20 cellular contexts compared by ENCODE assay signal in genomic region chr3:25727316-25727715, GRCh38.
"Had no signal": no experiment of that assay in that cellular context is flagged by ENCODE, and none has a peak within 500 bp of the region (broad histone marks: within the 10 kb centered on the region; RNA-seq: fewer than 3 reads in every experiment).

No MANE protein-coding gene starts in this region.

- H3K9me3 Mint-ChIP-seq: memory B cell, naive B cell, nephron had no signal

- ATAC-seq: esophagus mucosa, heart right ventricle, left lobe of liver, sciatic nerve had no signal

- H3K9ac ChIP-seq: parathyroid adenoma had no signal

- H3K27ac Mint-ChIP-seq: memory B cell, nephron had no signal

- H3K36me3 ChIP-seq: thoracic aorta had no signal

- H3K4me3 ChIP-seq: heart right ventricle, skin epidermis, stomach, thoracic aorta had no signal

- H3K9me3 ChIP-seq: heart right ventricle, stomach, thoracic aorta had no signal

- H3K4me3 Mint-ChIP-seq: memory B cell, naive B cell, nephron had no signal

- H3K27me3 Mint-ChIP-seq: memory B cell, naive B cell had no signal

- DNase-seq: effector memory CD4-positive, alpha-beta T cell; heart right ventricle; hypothalamus; kidney glomerular epithelial cell; midbrain; naive B cell; stimulated activated CD4-positive, alpha-beta T cell treated with anti-CD3 and anti-CD28 coated beads, Interleukin-2, amount 100 ng/mL, for 24 hours; stimulated activated CD4-positive, alpha-beta T cell treated with anti-CD3 and anti-CD28 coated beads, Interleukin-4, amount 100 ng/mL, for 4 hours; stimulated activated naive CD4-positive, alpha-beta T cell; stomach; substantia nigra; trophoblast cell had no signal

- H3K27me3 ChIP-seq: heart right ventricle, stomach had no signal

- H3K27ac ChIP-seq: heart right ventricle, parathyroid adenoma, skin epidermis, stomach, thoracic aorta had no signal

- H2AFZ ChIP-seq: parathyroid adenoma had no signal

- H3K4me1 ChIP-seq: heart right ventricle, parathyroid adenoma had no signal

- H3K4me1 Mint-ChIP-seq: memory B cell, nephron had no signal
